In genomic region chr20:49270177-49270576, GRCh38 we compare ENCODE assay signal across 11 cellular contexts. TPM values are rescaled to one million over a fixed set of nuclear protein-coding genes. Genes with fewer than 3 reads are reported as not detected.
A peak's percentile ranks its signal among the peaks of the same experiment; 100 is the strongest.
DNase-seq lines count a peak whose midpoint lies in the region; ATAC-seq and TF ChIP-seq lines count a peak whose summit lies in the region.
"Had no signal": no experiment of that assay in that cellular context is flagged by ENCODE, and none has a peak within 500 bp of the region (broad histone marks: within the 10 kb centered on the region; RNA-seq: fewer than 3 reads in every experiment).

No MANE protein-coding gene starts in this region.

- H3K4me3 ChIP-seq in foreskin fibroblast (ENCODE audit: low read depth in 1 of 2, low read length in 2 of 2), result peak overlapping the region in 1 of 2 donors; percentile 17
- H3K4me3 ChIP-seq: transverse colon had no signal

- H3K27me3 Mint-ChIP-seq in T-helper 17 cell, result no peaks in the 10 kb centered on the region

- DNase-seq in AG08396 (ENCODE audit: low spot score) (peak; percentile 63), Caki2 (ENCODE audit: low read depth) (peak; percentile 58), T-helper 17 cell (no peak), foreskin fibroblast (peak; percentile 63 to 78), COR-L47 (lab: John Stamatoyannopoulos, UW) (no peak), mesenteric fat pad (ENCODE audit: low spot score) (no peak), SW 1271 (lab: John Stamatoyannopoulos, UW) (no peak), NCI-H774 (lab: John Stamatoyannopoulos, UW) (no peak)
- DNase-seq: erythroblast, pancreas, transverse colon had no signal

- peaks cover 26% of the 10 kb centered on the region for H3K36me3 Mint-ChIP-seq in T-helper 17 cell (ENCODE audit: low read depth)

- no peak for ATAC-seq in T-helper 17 cell

- TF ChIP-seq CTCF in foreskin fibroblast (IDR thresholded peaks at IDR 0.05; ENCODE audit: low read depth, low read length), result no peak

- H3K4me1 Mint-ChIP-seq in T-helper 17 cell, result peaks cover 59% of the 10 kb centered on the region

- no peak overlapping the region for H3K27ac Mint-ChIP-seq in T-helper 17 cell

- in situ Hi-C loops in Caki2 (cut with HindIII; ENCODE audit: low pct_unique_long_range_greater_than_20kb, low sequenced_read_pairs), result no loop called here

- H3K9me3 ChIP-seq in T-helper 17 cell (ENCODE audit: control insufficient read depth, low read length, poor library complexity, severe bottlenecking), result no peaks in the 10 kb centered on the region
- H3K9me3 ChIP-seq: pancreas, transverse colon had no signal

- peak overlapping the region; percentile 42 for H3K4me3 Mint-ChIP-seq in T-helper 17 cell

RNA-seq across cellular contexts. Expression of gene ZNFX1, which starts 7.7 kb away (rescaled TPM):
- 13.3 and 13.4 TPM in 2 replicates for total RNA-seq in Caki2 (2014; rRNA removed; shearing (Covaris generic); ENCODE audit: low replicate concordance)
- total RNA-seq in T-helper 17 cell (10 to 100 TPM; 54.0 to 58.8 TPM), mesenteric fat pad (43.4 TPM)

RNA-seq across cellular contexts. Expression of gene DDX27, which starts 51.0 kb away (rescaled TPM):
- total RNA-seq in Caki2 (2014; rRNA removed; shearing (Covaris generic); ENCODE audit: low replicate concordance), result 59.1 and 70.2 TPM in 2 replicates
- total RNA-seq in T-helper 17 cell (10 to 100 TPM; 84.1 to 87.5 TPM), mesenteric fat pad (29.8 TPM)

Comparison
In these comparisons a context has a peak if more than half of its experiments do, and no peak if none do; other contexts are left out.
1. DNase-seq: peak in AG08396 (single experiment), Caki2 (single experiment) and foreskin fibroblast (2 of 2); none in T-helper 17 cell (0 of 3), COR-L47 (single experiment), mesenteric fat pad (single experiment), SW 1271 (0 of 2) and NCI-H774 (single experiment).